8 cellular contexts compared by ENCODE assay signal in genomic region chr2:216698895-216699294, GRCh38. TPM values are rescaled to one million over a fixed set of nuclear protein-coding genes. Genes with fewer than 3 reads are reported as not detected.
A peak's percentile ranks its signal among the peaks of the same experiment; 100 is the strongest.
DNase-seq lines count a peak whose midpoint lies in the region; ATAC-seq and TF ChIP-seq lines count a peak whose summit lies in the region.

No MANE protein-coding gene starts in this region.

- peak; percentile 58 for ATAC-seq in GM19023 (IDR thresholded peaks at IDR 0.05; ENCODE audit: unreplicated experiment)
- peak; percentile 53 for ATAC-seq in esophagus mucosa
- no peak for ATAC-seq in GM21825 (IDR thresholded peaks at IDR 0.05; ENCODE audit: unreplicated experiment)

- POLR2A ChIA-PET in BJ (lab: Charles Lee): no interaction called here

- no peaks in the 10 kb centered on the region; the same call in 1 of the 2 replicates for H3K9me3 ChIP-seq in SJCRH30 (replicated peaks)

- no peaks in the 10 kb centered on the region for H3K27me3 ChIP-seq in BJ (ENCODE audit: control insufficient read depth, insufficient read depth, low read length)
- no peaks in the 10 kb centered on the region for H3K27me3 ChIP-seq in SJCRH30

- H3K27ac Mint-ChIP-seq in nephron: no peak overlapping the region

- H3K4me3 ChIP-seq in BJ (ENCODE audit: low read depth, low read length) (no peak overlapping the region), SJCRH30 (no peak overlapping the region)

- H3K4me3 Mint-ChIP-seq in nephron: no peak overlapping the region

- H3K27me3 Mint-ChIP-seq in nephron (ENCODE audit: low read depth): no peaks in the 10 kb centered on the region

- H3K4me1 ChIP-seq in SJCRH30: peaks cover 26% of the 10 kb centered on the region

- H3K36me3 Mint-ChIP-seq in nephron (ENCODE audit: low read depth): no peaks in the 10 kb centered on the region

- peak; percentile 78 for TF ChIP-seq CTCF in BJ (IDR thresholded peaks at IDR 0.05; ENCODE audit: insufficient read depth, low read depth, low read length)
- TF ChIP-seq CTCF in nephron (IDR thresholded peaks at IDR 0.05; ENCODE audit: unreplicated experiment in 3 of 3): peak; percentile 59 to 75 (median 69)

- H3K36me3 ChIP-seq in BJ (ENCODE audit: control insufficient read depth, insufficient read depth, low read length) (no peaks in the 10 kb centered on the region), SJCRH30 (no peaks in the 10 kb centered on the region)

- CTCF ChIA-PET in BJ (lab: Yijun Ruan, JAX): interaction anchor here (0.6 to 6.6 kb wide), 28 partner anchors 10 to 1055 kb away, joined by 3 to 47 read pairs (median 4); no protein-coding TSS in a partner anchor

- DNase-seq in BJ (ENCODE audit: low read depth) (no peak), NCI-H1105 (lab: John Stamatoyannopoulos, UW) (peak; percentile 74), SJCRH30 (peak; percentile 48 to 80), GM19238 (ENCODE audit: insufficient read length, low spot score) (no peak)

- H3K27ac ChIP-seq in SJCRH30: no peak overlapping the region

- H3K9me3 Mint-ChIP-seq in nephron: no peaks in the 10 kb centered on the region

- H3K4me1 Mint-ChIP-seq in nephron: peaks cover 5% of the 10 kb centered on the region

RNA-seq across cellular contexts. Expression of gene IGFBP5, which starts 3.5 kb away (rescaled TPM):
- polyA plus RNA-seq in BJ (2011; rRNA removed): 882 and 1,060 TPM in 2 replicates
- 478 and 512 TPM in 2 replicates for polyA minus RNA-seq in BJ (2011; rRNA and poly(A)+ RNA removed)
- 16.8 and 20.5 TPM in 2 replicates for total RNA-seq in SJCRH30 (2014; rRNA removed; shearing (Covaris generic))
- 34.9 TPM for total RNA-seq in esophagus mucosa

Comparison
In these comparisons a context has a peak if more than half of its experiments do, and no peak if none do; other contexts are left out.
1. DNase-seq: peak in NCI-H1105 (single experiment) and SJCRH30 (2 of 2); none in BJ (single experiment) and GM19238 (single experiment).